8 cellular contexts compared by ENCODE assay signal in the genomic region with DNA sequence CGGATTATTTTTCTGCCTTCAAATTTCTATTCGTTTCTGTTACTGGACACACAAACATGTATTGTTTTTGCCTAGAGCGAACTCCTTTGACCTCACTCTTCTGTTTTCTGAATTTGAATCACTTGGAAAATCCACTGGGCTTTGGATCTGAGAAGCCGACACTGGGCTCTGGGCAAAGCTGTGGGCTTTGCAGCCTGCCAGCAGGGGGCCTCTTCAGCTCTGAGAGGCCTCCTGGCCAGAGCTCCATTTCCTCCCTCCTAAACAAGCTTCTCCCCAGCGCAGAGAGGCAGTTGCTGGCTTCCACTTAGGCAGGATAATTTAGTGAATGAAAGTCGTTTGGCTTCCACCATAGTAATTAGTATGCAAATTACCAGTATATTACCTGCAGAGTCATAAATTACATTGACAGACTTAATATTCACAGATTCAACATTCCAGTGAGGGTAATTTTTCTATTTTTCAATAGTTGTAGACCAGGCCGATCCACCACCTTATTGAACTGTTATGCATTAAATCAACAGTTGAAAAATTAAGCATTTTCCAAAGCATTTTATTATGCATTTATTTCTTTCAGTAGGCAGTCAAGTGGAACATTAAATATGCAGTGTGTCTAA.
DNase-seq lines count a peak whose midpoint lies in the region; ATAC-seq and TF ChIP-seq lines count a peak whose summit lies in the region.

No MANE protein-coding gene starts in this region.

- no peak overlapping the region for H3K4me2 ChIP-seq in SU-DHL-6 (ENCODE audit: low read depth, low read length, poor library complexity, severe bottlenecking)

- H2AFZ ChIP-seq in SU-DHL-6 (ENCODE audit: low read depth, low read length, severe bottlenecking): no peak overlapping the region

- H3K36me3 ChIP-seq in CD4-positive, alpha-beta memory T cell (ENCODE audit: insufficient read depth, low read length): no peaks in the 10 kb centered on the region
- no peaks in the 10 kb centered on the region for H3K36me3 ChIP-seq in SU-DHL-6 (ENCODE audit: low read length)

- no peaks in the 10 kb centered on the region for H4K20me1 ChIP-seq in SU-DHL-6 (ENCODE audit: low read depth, low read length)

- H3K9me2 ChIP-seq in SU-DHL-6 (replicated peaks; ENCODE audit: insufficient read depth, low read length): no peaks in the 10 kb centered on the region

- ATAC-seq in GM21723 (IDR thresholded peaks at IDR 0.05; ENCODE audit: unreplicated experiment) (peak; percentile 78), sciatic nerve (peak; percentile 96), HG03045 (IDR thresholded peaks at IDR 0.05; ENCODE audit: unreplicated experiment) (no peak)

- intact Hi-C loops in CD4-positive, alpha-beta memory T cell (cut with micrococcal nuclease): no loop called here
- intact Hi-C loops in sciatic nerve (cut with DNase I): no loop called here

- no peaks in the 10 kb centered on the region for H3K9me3 Mint-ChIP-seq in CD4-positive, alpha-beta memory T cell

- H3K27ac ChIP-seq in CD4-positive, alpha-beta memory T cell (ENCODE audit: low read depth, low read length): no peak overlapping the region
- H3K27ac ChIP-seq in SU-DHL-6 (ENCODE audit: low read depth, low read length): no peak overlapping the region

- peak in 4 of 5 donors; percentile 16 to 24 (median 22) for DNase-seq in CD4-positive, alpha-beta memory T cell
- DNase-seq in NCI-H128 (lab: John Stamatoyannopoulos, UW; ENCODE audit: unreplicated experiment): peak; percentile 7
- DNase-seq in astrocyte of the cerebellum (ENCODE audit: low read depth): peak; percentile 60
- peak; percentile 50 for DNase-seq in hepatic stellate cell (ENCODE audit: low spot score)
- DNase-seq in sciatic nerve (ENCODE audit: low spot score): peak; percentile 83

- in situ Hi-C loops in astrocyte of the cerebellum (cut with HindIII; ENCODE audit: low sequenced_read_pairs): no loop called here

- CTCF ChIA-PET in CD4-positive, alpha-beta memory T cell (lab: Charles Lee; ENCODE audit: partially characterized antibody): interaction anchor here (0.8 to 6.6 kb wide), 12 partner anchors 8 to 590 kb away, joined by 3 to 99 read pairs (median 6); partner anchors contain the start of gene TNPO1

- POLR2A ChIA-PET in CD4-positive, alpha-beta memory T cell (lab: Charles Lee; ENCODE audit: partially characterized antibody): interaction anchor here (0.7 kb wide), 1 partner anchor 237 kb away, joined by 3 read pairs; no protein-coding TSS in a partner anchor

- H3K4me1 Mint-ChIP-seq in CD4-positive, alpha-beta memory T cell: peaks cover 0 to 6% (median 1%) of the 10 kb centered on the region in 4 donors

- no peaks in the 10 kb centered on the region for H3K79me2 ChIP-seq in SU-DHL-6 (ENCODE audit: insufficient read depth, low read length)

- peaks cover 4% of the 10 kb centered on the region in 2 donors for H3K27me3 Mint-ChIP-seq in CD4-positive, alpha-beta memory T cell

- TF ChIP-seq CTCF in SU-DHL-6 (IDR thresholded peaks at IDR 0.05; ENCODE audit: insufficient read depth, low read length, poor library complexity, severe bottlenecking) (peak; percentile 83), astrocyte of the cerebellum (IDR thresholded peaks at IDR 0.05; ENCODE audit: low read depth, low read length, missing control alignments) (peak; percentile 97)

- H3K27me3 ChIP-seq in CD4-positive, alpha-beta memory T cell (ENCODE audit: insufficient read depth, low read length): no peaks in the 10 kb centered on the region
- H3K27me3 ChIP-seq in SU-DHL-6 (ENCODE audit: low read length): no peaks in the 10 kb centered on the region

- H3K36me3 Mint-ChIP-seq in CD4-positive, alpha-beta memory T cell: no peaks in the 10 kb centered on the region

- no peaks in the 10 kb centered on the region for H3K4me1 ChIP-seq in CD4-positive, alpha-beta memory T cell (ENCODE audit: insufficient read depth, low read length)

- H3K4me3 Mint-ChIP-seq in CD4-positive, alpha-beta memory T cell: peak overlapping the region in 1 of 8 donors; percentile 29

- H3K27ac Mint-ChIP-seq in CD4-positive, alpha-beta memory T cell: no peak overlapping the region

- H3K4me3 ChIP-seq in CD4-positive, alpha-beta memory T cell (ENCODE audit: low read length in 2 of 2): no peak overlapping the region
- H3K4me3 ChIP-seq in SU-DHL-6 (ENCODE audit: insufficient read depth, low read length, poor library complexity, severe bottlenecking): no peak overlapping the region
- H3K4me3 ChIP-seq in astrocyte of the cerebellum (ENCODE audit: low read depth, low read length): no peak overlapping the region

- no peaks in the 10 kb centered on the region for H3F3A ChIP-seq in SU-DHL-6 (ENCODE audit: insufficient read depth)

- H3K9me3 ChIP-seq in CD4-positive, alpha-beta memory T cell (ENCODE audit: control insufficient read depth in 1 of 2, low read length in 2 of 2): no peaks in the 10 kb centered on the region
- no peaks in the 10 kb centered on the region for H3K9me3 ChIP-seq in SU-DHL-6 (ENCODE audit: insufficient read depth, low read length)

- no peak overlapping the region for H3K9ac ChIP-seq in SU-DHL-6 (ENCODE audit: low read length)

Comparison
In these comparisons a context has a peak if more than half of its experiments do, and no peak if none do; other contexts are left out.
1. DNase-seq: peak in every context shown above with its lines; median percentile 83 in sciatic nerve; 60 in astrocyte of the cerebellum; 50 in hepatic stellate cell; 22 in CD4-positive, alpha-beta memory T cell; 7 in NCI-H128.